In the genomic region with DNA sequence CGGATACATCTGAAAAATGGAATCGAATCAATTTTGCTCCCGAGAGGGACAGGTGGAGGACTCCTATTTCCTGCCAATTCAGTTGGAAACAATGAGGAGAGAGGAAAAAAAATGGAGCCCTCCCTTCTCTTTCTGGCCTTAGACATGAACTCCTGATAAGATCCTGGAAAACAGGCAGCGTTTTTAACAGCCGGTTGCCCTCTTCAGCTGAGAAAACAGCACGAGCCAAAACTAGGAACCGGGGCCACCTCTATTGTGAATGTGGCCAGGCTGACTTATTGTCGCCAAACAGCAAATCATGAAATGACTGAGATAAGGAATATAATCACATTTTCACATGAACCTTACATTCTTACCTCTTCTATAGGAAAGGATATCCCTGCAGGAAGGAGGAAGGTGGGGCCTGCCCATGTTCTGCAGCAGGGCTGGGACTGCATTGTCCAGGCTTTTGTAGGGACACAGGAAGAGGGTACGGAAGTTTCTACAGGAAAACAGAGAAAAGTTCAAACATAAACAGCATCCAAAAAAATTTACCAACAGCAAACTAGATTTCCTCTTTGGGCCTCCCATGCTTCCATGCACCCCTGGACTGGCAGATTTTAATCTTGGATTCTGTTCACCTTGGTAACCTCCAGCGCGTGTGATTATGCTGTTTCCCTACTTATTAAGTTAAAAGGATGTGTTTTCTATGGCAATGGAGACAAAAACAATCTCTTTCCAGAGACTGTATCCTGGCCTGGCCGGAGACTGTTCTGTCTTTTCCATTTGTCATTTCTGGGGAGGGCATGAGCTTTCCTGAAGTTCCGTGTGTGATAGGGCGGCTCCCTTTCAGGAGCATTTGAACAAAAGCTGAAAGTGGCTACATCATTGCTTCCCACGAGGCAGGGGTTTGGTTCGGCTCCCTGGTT, we compare ENCODE assay signal across 16 cellular contexts. TPM values are rescaled to one million over a fixed set of nuclear protein-coding genes. Genes with fewer than 3 reads are reported as not detected.
DNase-seq lines count a peak whose midpoint lies in the region; ATAC-seq and TF ChIP-seq lines count a peak whose summit lies in the region.
"Had no signal": no experiment of that assay in that cellular context is flagged by ENCODE, and none has a peak within 500 bp of the region (broad histone marks: within the 10 kb centered on the region; RNA-seq: fewer than 3 reads in every experiment).

No MANE protein-coding gene starts in this region.

- H3K4me1 ChIP-seq in body of pancreas (no peaks in the 10 kb centered on the region), muscle layer of duodenum (ENCODE audit: control insufficient read depth in 1 of 2, insufficient read depth in 2 of 2, low read length in 2 of 2) (no peaks in the 10 kb centered on the region), upper lobe of right lung (no peaks in the 10 kb centered on the region)
- H3K4me1 ChIP-seq: sigmoid colon had no signal

- H3K4me3 ChIP-seq in body of pancreas (no peak overlapping the region), muscle layer of duodenum (ENCODE audit: low read depth in 1 of 2, low read length in 2 of 2) (no peak overlapping the region), upper lobe of right lung (no peak overlapping the region)
- H3K4me3 ChIP-seq: sigmoid colon had no signal

- ATAC-seq in body of pancreas (peak; percentile 40), Right ventricle myocardium inferior (peak; percentile 55), upper lobe of right lung (peak; percentile 54), GM18909 (IDR thresholded peaks at IDR 0.05; ENCODE audit: poor library complexity, unreplicated experiment) (no peak), HG02870 (IDR thresholded peaks at IDR 0.05; ENCODE audit: unreplicated experiment) (no peak), HG03135 (IDR thresholded peaks at IDR 0.05; ENCODE audit: unreplicated experiment) (no peak)
- ATAC-seq: activated naive CD8-positive, alpha-beta T cell treated with anti-CD3 and anti-CD28 coated beads, Interleukin-2, amount 50 U/mL, for 24 hours; activated T-cell treated with anti-CD3 and anti-CD28 coated beads, Interleukin-2, amount 50 U/mL, for 72 hours; HCT116 had no signal

- H3K27ac ChIP-seq in body of pancreas (peak overlapping the region in 1 of 4 donors; percentile 8), muscle layer of duodenum (ENCODE audit: low read length) (peak overlapping the region; percentile 18), upper lobe of right lung (peak overlapping the region; percentile 78)
- H3K27ac ChIP-seq: HL-60, KMS-11 had no signal

- TF ChIP-seq POLR2A in body of pancreas (IDR thresholded peaks at IDR 0.05) = no peak

- intact Hi-C loops in body of pancreas (cut with DNase I) (no loop called here), Right ventricle myocardium inferior (cut with DNase I) (loop anchor here (1.0 to 2.0 kb wide), 2 partner anchors 46 to 87 kb away; no protein-coding TSS in a partner anchor), upper lobe of right lung (cut with DNase I) (no loop called here)

- TF ChIP-seq CTCF in body of pancreas (IDR thresholded peaks at IDR 0.05) (no peak), upper lobe of right lung (IDR thresholded peaks at IDR 0.05) (no peak)

- H3K9me3 ChIP-seq in body of pancreas (no peaks in the 10 kb centered on the region), muscle layer of duodenum (ENCODE audit: control insufficient read depth in 1 of 2, low read length in 2 of 2) (no peaks in the 10 kb centered on the region), upper lobe of right lung (no peaks in the 10 kb centered on the region)
- H3K9me3 ChIP-seq: sigmoid colon had no signal

- 70 to 78% methylated on average over 16 of the region's 16 CpGs for WGBS in body of pancreas, 2 donors

- no peaks in the 10 kb centered on the region for H3K36me3 ChIP-seq in body of pancreas (replicated peaks in 1 of 2; ENCODE audit: insufficient read depth in 1 of 2, low read depth in 2 of 2)
- no peaks in the 10 kb centered on the region for H3K36me3 ChIP-seq in muscle layer of duodenum (ENCODE audit: control insufficient read depth in 1 of 2, insufficient read depth in 2 of 2, low read length in 2 of 2)
- H3K36me3 ChIP-seq in upper lobe of right lung = no peaks in the 10 kb centered on the region
- H3K36me3 ChIP-seq: sigmoid colon had no signal

- DNase-seq in body of pancreas (peak in 1 of 4 donors; percentile 12), Right ventricle myocardium inferior (ENCODE audit: missing footprints) (no peak), upper lobe of right lung (no peak)
- DNase-seq: activated CD4-positive, alpha-beta T cell treated with anti-CD3 and anti-CD28 coated beads, Interleukin-2, amount 50 U/mL, for 4 hours; activated naive CD8-positive, alpha-beta T cell treated with anti-CD3 and anti-CD28 coated beads, Interleukin-2, amount 50 U/mL, for 24 hours; activated T-cell treated with anti-CD3 and anti-CD28 coated beads, Interleukin-2, amount 50 U/mL, for 72 hours; DMS79 treated with DMSO at 0.1 percent for 48 hours; NCI-H446; sigmoid colon had no signal

- H3K27me3 ChIP-seq in body of pancreas (no peaks in the 10 kb centered on the region), muscle layer of duodenum (ENCODE audit: low read depth, low read length) (no peaks in the 10 kb centered on the region), upper lobe of right lung (no peaks in the 10 kb centered on the region)
- H3K27me3 ChIP-seq: sigmoid colon had no signal

RNA-seq across cellular contexts. Expression of a gene that starts 29.0 kb away (rescaled TPM):
- total RNA-seq in body of pancreas (1 to 10 TPM; 4.9 to 8.0 TPM), Right ventricle myocardium inferior (20.8 TPM), upper lobe of right lung (41.2 TPM)

Comparison
In these comparisons a context has a peak if more than half of its experiments do, and no peak if none do; other contexts are left out.
1. ATAC-seq: peak in body of pancreas (single experiment), Right ventricle myocardium inferior (single experiment) and upper lobe of right lung (single experiment); none in GM18909 (single experiment), HG02870 (single experiment) and HG03135 (single experiment).